Comparison of ENCODE assay signal across 8 cellular contexts in the genomic region with DNA sequence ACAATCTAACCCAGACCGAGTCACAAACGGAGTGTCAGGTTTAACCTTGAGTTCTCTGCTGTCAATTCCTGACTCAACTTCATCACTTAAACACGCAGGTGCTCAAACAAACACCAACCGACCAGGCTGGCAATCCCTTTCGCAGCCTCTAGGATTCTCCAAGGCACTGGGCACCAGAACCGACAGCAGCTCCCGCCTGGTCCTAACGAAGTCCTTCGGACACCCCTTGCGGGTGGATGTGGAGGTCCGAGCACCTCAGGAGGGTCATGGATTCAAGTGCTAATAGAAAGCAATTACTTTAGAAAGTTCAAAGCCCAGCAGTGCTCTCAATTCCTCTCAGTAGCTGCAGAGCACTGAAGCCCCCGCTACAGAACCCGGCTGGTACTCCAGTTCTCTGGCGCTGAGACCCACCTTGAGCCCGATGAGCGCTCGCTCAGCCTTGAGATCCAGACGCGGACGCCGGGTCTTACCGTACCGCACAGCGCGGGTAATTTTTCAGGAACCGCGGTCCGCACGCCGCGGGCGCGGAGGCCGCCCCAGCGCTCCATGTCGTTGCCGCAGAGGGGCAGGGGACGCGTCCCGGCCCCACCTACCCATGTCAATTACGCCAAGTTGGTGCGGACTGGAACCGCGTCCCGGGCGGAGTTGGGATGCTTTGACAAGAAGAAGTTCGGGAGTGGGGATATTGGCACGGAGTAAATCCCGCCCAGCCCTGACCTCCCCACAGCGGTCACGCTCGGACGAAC. TPM values are rescaled to one million over a fixed set of nuclear protein-coding genes. Genes with fewer than 3 reads are reported as not detected.
A peak's percentile ranks its signal among the peaks of the same experiment; 100 is the strongest.
DNase-seq lines count a peak whose midpoint lies in the region; ATAC-seq and TF ChIP-seq lines count a peak whose summit lies in the region.

No MANE protein-coding gene starts in this region.

- dilution Hi-C loops in IMR-90 (cut with HindIII; ENCODE audit: low sequenced_read_pairs, unreplicated experiment): no loop called here

- H3K9me3 Mint-ChIP-seq in CD8-positive, alpha-beta T cell: no peaks in the 10 kb centered on the region
- H3K9me3 Mint-ChIP-seq in activated naive CD4-positive, alpha-beta T cell treated with anti-CD3 and anti-CD28 coated beads, Interleukin-2, amount 10 ng/mL, durations not matched to agents 7 days and 5 days: no peaks in the 10 kb centered on the region

- H2BK12ac ChIP-seq in neuronal stem cell (ENCODE audit: low read length): peak overlapping the region; percentile 41

- H3K4me2 ChIP-seq in IMR-90 (ENCODE audit: low read depth, low read length) (peak overlapping the region; percentile 97), neuronal stem cell (ENCODE audit: insufficient read depth, low read length, poor library complexity, severe bottlenecking) (peak overlapping the region; percentile 99)

- TF ChIP-seq RAD21 in IMR-90 (IDR thresholded peaks at IDR 0.05; ENCODE audit: low read length): peak; percentile 59

- H2BK5ac ChIP-seq in IMR-90 (ENCODE audit: low read depth, low read length, poor library complexity, severe bottlenecking) (peak overlapping the region; percentile 78), neuronal stem cell (ENCODE audit: low read length) (no peak overlapping the region)

- no TSS peak for BruUV-seq in IMR-90 (replicated peaks; lab: Mats Ljungman, UMichigan)

- H3K27ac ChIP-seq in CD8-positive, alpha-beta T cell (ENCODE audit: low read depth, low read length): peak overlapping the region; percentile 54
- H3K27ac ChIP-seq in IMR-90 (ENCODE audit: insufficient read depth, low read length) (peak overlapping the region; percentile 67; the same call in 1 of the 2 replicates), gastroesophageal sphincter (peak overlapping the region; percentile 36 to 93 (median 85)), neuronal stem cell (replicated peaks; ENCODE audit: low read length) (no peak overlapping the region)

- H3K4me1 Mint-ChIP-seq in CD8-positive, alpha-beta T cell (ENCODE audit: low read depth): peaks cover 26% of the 10 kb centered on the region
- H3K4me1 Mint-ChIP-seq in activated naive CD4-positive, alpha-beta T cell treated with anti-CD3 and anti-CD28 coated beads, Interleukin-2, amount 10 ng/mL, durations not matched to agents 7 days and 5 days: peaks cover 17% of the 10 kb centered on the region

- no peak overlapping the region for H4K5ac ChIP-seq in IMR-90 (ENCODE audit: low read depth, low read length)

- H2AK5ac ChIP-seq in IMR-90 (ENCODE audit: low read depth, low read length) (no peak overlapping the region), neuronal stem cell (ENCODE audit: low read depth, low read length) (peak overlapping the region; percentile 56)

- H3K4me3 Mint-ChIP-seq in CD8-positive, alpha-beta T cell: peak overlapping the region; percentile 93
- H3K4me3 Mint-ChIP-seq in activated naive CD4-positive, alpha-beta T cell treated with anti-CD3 and anti-CD28 coated beads, Interleukin-2, amount 10 ng/mL, durations not matched to agents 7 days and 5 days: peak overlapping the region; percentile 86

- no peak overlapping the region for H2BK20ac ChIP-seq in IMR-90 (ENCODE audit: low read depth, low read length)

- peaks cover 5% of the 10 kb centered on the region for H3K36me3 Mint-ChIP-seq in CD8-positive, alpha-beta T cell
- H3K36me3 Mint-ChIP-seq in activated naive CD4-positive, alpha-beta T cell treated with anti-CD3 and anti-CD28 coated beads, Interleukin-2, amount 10 ng/mL, durations not matched to agents 7 days and 5 days: no peaks in the 10 kb centered on the region

- H2BK15ac ChIP-seq in IMR-90 (ENCODE audit: low read depth, low read length) (no peak overlapping the region), neuronal stem cell (ENCODE audit: low read length) (peak overlapping the region; percentile 92)

- POLR2A ChIA-PET in CD8-positive, alpha-beta T cell (lab: Charles Lee): interaction anchor here (1.1 to 3.0 kb wide), 4 partner anchors 176 to 252 kb away, joined by 5 to 16 read pairs (median 8); a partner anchor contains a TSS
- POLR2A ChIA-PET in IMR-90 (lab: Charles Lee; ENCODE audit: unreplicated experiment): no interaction called here

- H2BK120ac ChIP-seq in IMR-90 (ENCODE audit: low read depth, low read length): peak overlapping the region; percentile 65
- peak overlapping the region; percentile 98 for H2BK120ac ChIP-seq in neuronal stem cell (ENCODE audit: low read depth, low read length)

- no peaks in the 10 kb centered on the region for H3K36me3 ChIP-seq in CD8-positive, alpha-beta T cell (ENCODE audit: insufficient read depth, low read length)
- H3K36me3 ChIP-seq in IMR-90 (ENCODE audit: control insufficient read depth, insufficient read depth, low read length): no peaks in the 10 kb centered on the region
- no peaks in the 10 kb centered on the region for H3K36me3 ChIP-seq in gastroesophageal sphincter
- H3K36me3 ChIP-seq in neuronal stem cell (replicated peaks in 1 of 2; ENCODE audit: control insufficient read depth in 2 of 2, insufficient read depth in 2 of 2, low read length in 2 of 2): no peaks in the 10 kb centered on the region

- peak overlapping the region; percentile 64 for H3K27ac Mint-ChIP-seq in CD8-positive, alpha-beta T cell
- H3K27ac Mint-ChIP-seq in activated naive CD4-positive, alpha-beta T cell treated with anti-CD3 and anti-CD28 coated beads, Interleukin-2, amount 10 ng/mL, durations not matched to agents 7 days and 5 days: peak overlapping the region; percentile 67

- H4K8ac ChIP-seq in IMR-90 (ENCODE audit: low read depth in 2 of 2, low read length in 2 of 2): no peak overlapping the region
- H4K8ac ChIP-seq in neuronal stem cell (ENCODE audit: low read depth, low read length): no peak overlapping the region

- peak in 6 of 7 experiments; percentile 9 to 64 (median 34) for DNase-seq in CD8-positive, alpha-beta T cell
- DNase-seq in IMR-90 (peak; percentile 65), SIG-M5 (lab: John Stamatoyannopoulos, UW) (peak; percentile 36), neuronal stem cell (ENCODE audit: low spot score) (peak; percentile 48)
- peak; percentile 62 for DNase-seq in activated naive CD4-positive, alpha-beta T cell treated with anti-CD3 and anti-CD28 coated beads, Interleukin-2, amount 10 ng/mL, durations not matched to agents 7 days and 5 days

- peak; percentile 29 for TF ChIP-seq CTCF in CD8-positive, alpha-beta T cell (IDR thresholded peaks at IDR 0.05)
- TF ChIP-seq CTCF in IMR-90 (conservative IDR thresholded peaks at IDR 0.05; ENCODE audit: low read depth, low read length): peak; percentile 46
- peak in 3 of 4 experiments; percentile 27 to 43 (median 37) for TF ChIP-seq CTCF in gastroesophageal sphincter (IDR thresholded peaks at IDR 0.05)

- no peaks in the 10 kb centered on the region for H3K27me3 ChIP-seq in CD8-positive, alpha-beta T cell (ENCODE audit: insufficient read depth, low read length)
- H3K27me3 ChIP-seq in IMR-90 (ENCODE audit: control insufficient read depth, insufficient read depth, low read length): no peaks in the 10 kb centered on the region
- H3K27me3 ChIP-seq in gastroesophageal sphincter: peaks cover 21% of the 10 kb centered on the region
- H3K27me3 ChIP-seq in neuronal stem cell (ENCODE audit: control insufficient read depth in 3 of 3, insufficient read depth in 3 of 3, low read depth in 1 of 3, low read length in 3 of 3): peaks cover 6 to 16% (median 14%) of the 10 kb centered on the region in 3 experiments

- peak overlapping the region; percentile 4; the same call in 1 of the 2 replicates for H3K56ac ChIP-seq in IMR-90 (ENCODE audit: extremely low read depth, insufficient read depth, low read length)

- H3K4me1 ChIP-seq in CD8-positive, alpha-beta T cell (ENCODE audit: insufficient read depth, low read length): peaks cover 8% of the 10 kb centered on the region
- H3K4me1 ChIP-seq in IMR-90 (ENCODE audit: control insufficient read depth, insufficient read depth, low read length): peaks cover 5% of the 10 kb centered on the region
- peaks cover 0 to 23% (median 6%) of the 10 kb centered on the region in 3 donors for H3K4me1 ChIP-seq in gastroesophageal sphincter
- peaks cover 3 to 32% of the 10 kb centered on the region in 2 donors for H3K4me1 ChIP-seq in neuronal stem cell (ENCODE audit: control insufficient read depth in 2 of 2, insufficient read depth in 1 of 2, low read depth in 1 of 2, low read length in 2 of 2)

- H3K23ac ChIP-seq in IMR-90 (ENCODE audit: low read depth, low read length) (peak overlapping the region; percentile 95), neuronal stem cell (ENCODE audit: low read depth, low read length, poor library complexity) (peak overlapping the region; percentile 98)

- peak overlapping the region; percentile 73 for H2AK9ac ChIP-seq in IMR-90 (replicated peaks; ENCODE audit: low read depth, low read length, poor library complexity)

- peak; percentile 15 for ATAC-seq in CD8-positive, alpha-beta T cell
- peak; percentile 10 for ATAC-seq in GM21381 (IDR thresholded peaks at IDR 0.05; ENCODE audit: unreplicated experiment)
- peak; percentile 22 for ATAC-seq in IMR-90 (ENCODE audit: low read depth)
- peak; percentile 1 for ATAC-seq in gastroesophageal sphincter
- ATAC-seq in HG03469 (IDR thresholded peaks at IDR 0.05; ENCODE audit: unreplicated experiment): no peak

- peaks cover 7% of the 10 kb centered on the region for H3K27me3 Mint-ChIP-seq in CD8-positive, alpha-beta T cell (ENCODE audit: low read depth)
- H3K27me3 Mint-ChIP-seq in activated naive CD4-positive, alpha-beta T cell treated with anti-CD3 and anti-CD28 coated beads, Interleukin-2, amount 10 ng/mL, durations not matched to agents 7 days and 5 days: peaks cover 50% of the 10 kb centered on the region

- H3K79me1 ChIP-seq in IMR-90 (ENCODE audit: low read depth in 1 of 2, low read length in 2 of 2) (peaks cover 13 to 23% of the 10 kb centered on the region in 2 experiments; a peak in 3 of 4 replicates), neuronal stem cell (ENCODE audit: low read depth, low read length) (no peaks in the 10 kb centered on the region)

- H4K20me1 ChIP-seq in IMR-90 (ENCODE audit: insufficient read depth, low read length): no peaks in the 10 kb centered on the region

- H3K4me3 ChIP-seq in CD8-positive, alpha-beta T cell (ENCODE audit: low read depth, low read length): peak overlapping the region; percentile 81
- H3K4me3 ChIP-seq in IMR-90 (ENCODE audit: insufficient read depth, low read depth, low read length): peak overlapping the region; percentile 83
- H3K4me3 ChIP-seq in gastroesophageal sphincter: peak overlapping the region; percentile 55 to 71
- peak overlapping the region; percentile 71 to 98 for H3K4me3 ChIP-seq in neuronal stem cell (ENCODE audit: low read length in 2 of 2)

- H2AFZ ChIP-seq in IMR-90 (replicated peaks; ENCODE audit: low read length, poor library complexity): peak overlapping the region; percentile 99
- H2AFZ ChIP-seq in neuronal stem cell (ENCODE audit: low read length): peak overlapping the region; percentile 99

- no peaks in the 10 kb centered on the region for H3K9me3 ChIP-seq in CD8-positive, alpha-beta T cell (ENCODE audit: low read length)
- H3K9me3 ChIP-seq in IMR-90 (ENCODE audit: control insufficient read depth, insufficient read depth, low read length) (no peaks in the 10 kb centered on the region), gastroesophageal sphincter (no peaks in the 10 kb centered on the region), neuronal stem cell (replicated peaks in 1 of 2; ENCODE audit: control insufficient read depth in 2 of 2, insufficient read depth in 1 of 2, low read depth in 1 of 2, low read length in 2 of 2) (peaks cover 0 to 6% of the 10 kb centered on the region in 2 donors)

- H3K4ac ChIP-seq in IMR-90 (ENCODE audit: low read depth, low read length) (no peak overlapping the region), neuronal stem cell (ENCODE audit: low read length) (no peak overlapping the region)

- in situ Hi-C loops in IMR-90 (cut with MboI; ENCODE audit: low sequenced_read_pairs): no loop called here

- no peak for TF ChIP-seq EP300 in gastroesophageal sphincter (IDR thresholded peaks at IDR 0.05)

- WGBS in IMR-90 (ENCODE audit: extremely low coverage in 2 of 2, insufficient read length in 1 of 2), 2 experiments: 0% methylated on average over 14 of the region's 53 CpGs; no CpG with 5 or more reads in 1 of the 2 experiments
- 1 to 14% methylated on average over 4 to 9 of the region's 53 CpGs for WGBS in gastroesophageal sphincter (ENCODE audit: low coverage in 1 of 2), 2 donors
- no CpG with 5 or more reads among the region's 53 CpGs for WGBS in neuronal stem cell (ENCODE audit: extremely low coverage in 2 of 2, insufficient read length in 2 of 2, insufficient replicate concordance in 1 of 2), 2 donors

- peaks cover 8% of the 10 kb centered on the region; the same call in 1 of the 2 replicates for H3K9me1 ChIP-seq in IMR-90 (ENCODE audit: insufficient read depth, low read length)

- H3K18ac ChIP-seq in IMR-90 (ENCODE audit: low read depth, low read length) (no peak overlapping the region), neuronal stem cell (ENCODE audit: low read length) (peak overlapping the region; percentile 97)

- peak overlapping the region; percentile 73; the same call in 1 of the 2 replicates for H3K9ac ChIP-seq in IMR-90 (ENCODE audit: low read depth, low read length)
- H3K9ac ChIP-seq in neuronal stem cell (ENCODE audit: low read depth, low read length, poor library complexity): peak overlapping the region; percentile 90

- intact Hi-C loops in CD8-positive, alpha-beta T cell (cut with DNase I, micrococcal nuclease): loop anchor here (1.0 to 5.0 kb wide), 12 partner anchors 42 to 488 kb away; a partner anchor contains a TSS
- intact Hi-C loops in IMR-90 (cut with micrococcal nuclease): loop anchor here (1.0 to 5.0 kb wide), 3 partner anchors 18 to 283 kb away; no protein-coding TSS in a partner anchor

- no peak for TF ChIP-seq POLR2A in IMR-90 (IDR thresholded peaks at IDR 0.05; ENCODE audit: low read depth, low read length)
- TF ChIP-seq POLR2A in gastroesophageal sphincter (IDR thresholded peaks at IDR 0.05): no peak

- CTCF ChIA-PET in CD8-positive, alpha-beta T cell (lab: Charles Lee): interaction anchor here (0.8 to 1.7 kb wide), 2 partner anchors 47 to 192 kb away, joined by 3 to 6 read pairs; no protein-coding TSS in a partner anchor
- CTCF ChIA-PET in IMR-90 (lab: Yijun Ruan, JAX): interaction anchor here (0.8 to 2.1 kb wide), 4 partner anchors 18 to 220 kb away, joined by 3 to 6 read pairs (median 3); no protein-coding TSS in a partner anchor
- CTCF ChIA-PET in activated naive CD4-positive, alpha-beta T cell treated with anti-CD3 and anti-CD28 coated beads, Interleukin-2, amount 10 ng/mL, durations not matched to agents 7 days and 5 days (lab: Charles Lee): interaction anchor here (0.6 to 1.2 kb wide), 5 partner anchors 66 to 691 kb away, joined by 3 to 4 read pairs (median 3); no protein-coding TSS in a partner anchor

- H3K14ac ChIP-seq in IMR-90 (replicated peaks; ENCODE audit: low read depth, low read length) (peak overlapping the region; percentile 91), neuronal stem cell (ENCODE audit: low read length) (peak overlapping the region; percentile 94)

- peak overlapping the region; percentile 73; the same call in 1 of the 2 replicates for H4K91ac ChIP-seq in IMR-90 (ENCODE audit: insufficient read depth, low read depth, low read length)
- H4K91ac ChIP-seq in neuronal stem cell (ENCODE audit: low read depth, low read length, poor library complexity): no peak overlapping the region

RNA-seq across cellular contexts. Expression of a gene that starts 0.7 kb away (rescaled TPM):
- 1 to 10 TPM; 7.7 to 9.7 TPM for total RNA-seq in CD8-positive, alpha-beta T cell
- 17.8 and 18.8 TPM in 2 replicates for total RNA-seq in IMR-90 (2012; rRNA removed)
- 9.5 and 11.2 TPM in 2 replicates for polyA plus RNA-seq in IMR-90 (2012; rRNA removed)
- polyA plus RNA-seq in IMR-90 (2012; cell fraction: cytosol; rRNA removed): 4.8 and 7.7 TPM in 2 replicates
- polyA plus RNA-seq in IMR-90 (2012; cell fraction: nucleus; rRNA removed; ENCODE audit: low replicate concordance): 5.2 and 10.5 TPM in 2 replicates
- 10 to 100 TPM in 1 of 4 donors, 1 to 10 TPM in 3; 1.5 to 12.8 (median 6.0) TPM for total RNA-seq in gastroesophageal sphincter
- polyA plus RNA-seq in neuronal stem cell (2013, experiment 1 of 2): 0.53 TPM
- 0.71 TPM for polyA plus RNA-seq in neuronal stem cell (2013, experiment 2 of 2)

RNA-seq across cellular contexts. Expression of a gene that starts 43.6 kb away (rescaled TPM):
- total RNA-seq in CD8-positive, alpha-beta T cell: 1 to 10 TPM; 4.8 TPM
- total RNA-seq in IMR-90 (2012; rRNA removed) (0.72 and 0.83 TPM in 2 replicates), gastroesophageal sphincter (1 to 10 TPM in 2 of 4 donors, under 1 TPM in 2; 0.59 to 4.2 (median 2.1) TPM)
- polyA plus RNA-seq in IMR-90 (2012; rRNA removed): 0.86 and 1.1 TPM in 2 replicates
- 0.26 and 0.51 TPM in 2 replicates for polyA plus RNA-seq in IMR-90 (2012; cell fraction: cytosol; rRNA removed)
- 0.34 and 1.8 TPM in 2 replicates for polyA plus RNA-seq in IMR-90 (2012; cell fraction: nucleus; rRNA removed; ENCODE audit: low replicate concordance)
- 0.32 TPM for polyA plus RNA-seq in neuronal stem cell (2013, experiment 1 of 2)
- 0.48 TPM for polyA plus RNA-seq in neuronal stem cell (2013, experiment 2 of 2)
